Comparison of ENCODE assay signal across 27 cellular contexts in genomic region chr15:99331366-99331765, GRCh38.
"Had no signal": no experiment of that assay in that cellular context is flagged by ENCODE, and none has a peak within 500 bp of the region (broad histone marks: within the 10 kb centered on the region; RNA-seq: fewer than 3 reads in every experiment).

No MANE protein-coding gene starts in this region.

- H3K4me3 ChIP-seq: adrenal gland, breast epithelium, SJCRH30 had no signal

- H3K27ac Mint-ChIP-seq: activated CD8-positive, alpha-beta T cell treated with anti-CD3 and anti-CD28 coated beads, Interleukin-2, amount 10 ng/mL, durations not matched to agents 7 days and 5 days; activated naive CD8-positive, alpha-beta T cell treated with anti-CD3 and anti-CD28 coated beads, Interleukin-2, amount 10 ng/mL, durations not matched to agents 7 days and 5 days had no signal

- H3K4me2 ChIP-seq: SK-N-SH had no signal

- H3K4me1 ChIP-seq: adrenal gland, breast epithelium, SJCRH30 had no signal

- H3K36me3 ChIP-seq: adrenal gland, breast epithelium, SJCRH30 had no signal

- H3K27me3 ChIP-seq: adrenal gland, breast epithelium, SJCRH30 had no signal

- H3K27ac ChIP-seq: adrenal gland, breast epithelium, RWPE1, SJCRH30 had no signal

- H3K27me3 Mint-ChIP-seq: activated naive CD8-positive, alpha-beta T cell treated with anti-CD3 and anti-CD28 coated beads, Interleukin-2, amount 10 ng/mL, durations not matched to agents 7 days and 5 days had no signal

- H3K9ac ChIP-seq: SK-N-SH had no signal

- H3K9me3 Mint-ChIP-seq: activated naive CD8-positive, alpha-beta T cell treated with anti-CD3 and anti-CD28 coated beads, Interleukin-2, amount 10 ng/mL, durations not matched to agents 7 days and 5 days had no signal

- H3K9me3 ChIP-seq: adrenal gland, breast epithelium, SJCRH30, SK-N-SH had no signal

- H3K4me1 Mint-ChIP-seq: activated naive CD8-positive, alpha-beta T cell treated with anti-CD3 and anti-CD28 coated beads, Interleukin-2, amount 10 ng/mL, durations not matched to agents 7 days and 5 days had no signal

- H3K4me3 Mint-ChIP-seq: activated CD8-positive, alpha-beta T cell treated with anti-CD3 and anti-CD28 coated beads, Interleukin-2, amount 10 ng/mL, durations not matched to agents 7 days and 5 days; activated naive CD8-positive, alpha-beta T cell treated with anti-CD3 and anti-CD28 coated beads, Interleukin-2, amount 10 ng/mL, durations not matched to agents 7 days and 5 days had no signal

- ATAC-seq: activated CD4-positive, CD25-positive, alpha-beta regulatory T cell treated with anti-CD3 and anti-CD28 coated beads, Interleukin-2, amount 50 U/mL, for 24 hours; activated CD8-positive, alpha-beta T cell treated with anti-CD3 and anti-CD28 coated beads, Interleukin-2, amount 10 ng/mL, durations not matched to agents 7 days and 5 days; Panc1 had no signal

- DNase-seq: activated CD4-positive, alpha-beta T cell treated with anti-CD3 and anti-CD28 coated beads for 4 hours; activated CD4-positive, alpha-beta T cell treated with anti-CD3 and anti-CD28 coated beads, Interleukin-2, amount 50 U/mL, for 4 hours; activated CD8-positive, alpha-beta memory T cell treated with anti-CD3 and anti-CD28 coated beads, Interleukin-2, amount 50 U/mL, for 48 hours; activated CD8-positive, alpha-beta T cell treated with anti-CD3 and anti-CD28 coated beads, Interleukin-2, amount 10 ng/mL, durations not matched to agents 7 days and 5 days; activated naive CD4-positive, alpha-beta T cell treated with anti-CD3 and anti-CD28 coated beads, Interleukin-2, amount 50 U/mL, for 16 hours; activated naive CD8-positive, alpha-beta T cell treated with anti-CD3 and anti-CD28 coated beads, Interleukin-2, amount 10 ng/mL, durations not matched to agents 7 days and 5 days; activated T-cell treated with anti-CD3 and anti-CD28 coated beads, Interleukin-2, amount 50 U/mL, for 1 hour; adrenal gland; anterior cingulate cortex; caudate nucleus; NCI-H1092; NCI-H1930; NCI-H2107; NCI-H2171 treated with DMSO at 0.1 percent for 48 hours; NCI-H226; NCI-H526; NCI-H774; NK-92 treated with Interleukin-12 subunit alpha and Interleukin-12 subunit beta, amount 100 ng/mL, for 24 hours; OCI-M1; Right ventricle myocardium superior; SJCRH30; SK-N-SH; T-helper 1 cell had no signal
